ENCODE assay signal across 25 cellular contexts in the genomic region with DNA sequence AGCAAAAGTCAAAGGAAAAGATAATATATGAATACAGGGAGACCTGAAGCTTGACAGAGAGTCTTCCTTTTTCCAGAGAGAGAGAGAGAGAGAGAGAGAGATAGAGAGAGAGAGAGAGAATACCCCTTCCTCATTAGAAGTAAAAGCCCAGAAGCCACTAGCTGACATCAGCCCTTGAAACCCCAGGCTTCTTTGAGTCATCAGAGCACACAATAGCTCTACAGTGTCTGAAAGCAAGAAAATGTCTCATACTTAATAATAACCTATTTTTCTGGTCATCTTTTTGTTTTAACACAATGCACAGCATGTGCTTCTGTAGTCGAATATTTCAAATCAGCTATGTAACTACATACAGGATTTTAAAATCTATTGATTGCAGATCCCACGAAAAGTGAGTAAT.
"Had no signal": no experiment of that assay in that cellular context is flagged by ENCODE, and none has a peak within 500 bp of the region (broad histone marks: within the 10 kb centered on the region; RNA-seq: fewer than 3 reads in every experiment).

No MANE protein-coding gene starts in this region.

- H3K27me3 ChIP-seq: body of pancreas, gastrocnemius medialis, right lobe of liver, stomach, vagina had no signal

- H3K9me3 ChIP-seq: gastrocnemius medialis, right lobe of liver, vagina had no signal

- H3K4me3 Mint-ChIP-seq: activated B cell treated with CpG ODN at 0.5 μM for 24 hours; activated CD4-positive, alpha-beta T cell treated with anti-CD3 and anti-CD28 coated beads for 36 hours; activated naive CD8-positive, alpha-beta T cell; activated T-cell treated with anti-CD3 and anti-CD28 coated beads, Interleukin-2, amount 50 U/mL, for 4 hours; memory B cell; nephron; stimulated activated memory B cell treated with anti-CD40 and anti-IgM and Interleukin-4, amounts not matched to agents 10 μg/mL and 1 μg/mL and 100 μg/mL, for 72 hours had no signal

- H3K27me3 Mint-ChIP-seq: activated B cell treated with CpG ODN at 0.5 μM for 24 hours; activated CD4-positive, alpha-beta T cell treated with anti-CD3 and anti-CD28 coated beads for 36 hours; activated naive CD8-positive, alpha-beta T cell; memory B cell; stimulated activated memory B cell treated with anti-CD40 and anti-IgM and Interleukin-4, amounts not matched to agents 10 μg/mL and 1 μg/mL and 100 μg/mL, for 72 hours had no signal

- ATAC-seq: activated CD4-positive, alpha-beta T cell treated with anti-CD3 and anti-CD28 coated beads for 36 hours; activated T-cell treated with anti-CD3 and anti-CD28 coated beads, Interleukin-2, amount 50 U/mL, for 4 hours; body of pancreas; gastrocnemius medialis; left ventricle myocardium superior; right lobe of liver; stimulated activated memory B cell treated with anti-CD40 and anti-IgM and Interleukin-4, amounts not matched to agents 10 μg/mL and 1 μg/mL and 100 μg/mL, for 72 hours had no signal

- H3K4me1 Mint-ChIP-seq: activated B cell treated with CpG ODN at 0.5 μM for 24 hours; activated CD4-positive, alpha-beta T cell treated with anti-CD3 and anti-CD28 coated beads for 36 hours; memory B cell; nephron; stimulated activated memory B cell treated with anti-CD40 and anti-IgM and Interleukin-4, amounts not matched to agents 10 μg/mL and 1 μg/mL and 100 μg/mL, for 72 hours had no signal

- H3K27ac Mint-ChIP-seq: activated B cell treated with CpG ODN at 0.5 μM for 24 hours; activated CD4-positive, alpha-beta T cell treated with anti-CD3 and anti-CD28 coated beads for 36 hours; activated naive CD8-positive, alpha-beta T cell; activated T-helper 2 cell treated with anti-CD3 and anti-CD28 coated beads, Interferon-gamma antibody, Interleukin-2, Interleukin-4, amounts not matched to agents 10 μg/mL and 5 μg/mL and 100 μg/mL, durations not matched to agents 14 hours and 24 hours and 36 hours; memory B cell; nephron; stimulated activated memory B cell treated with anti-CD40 and anti-IgM and Interleukin-4, amounts not matched to agents 10 μg/mL and 1 μg/mL and 100 μg/mL, for 72 hours had no signal

- DNase-seq: activated B cell treated with CpG ODN at 0.5 μM for 24 hours; activated CD4-positive, alpha-beta T cell treated with anti-CD3 and anti-CD28 coated beads for 36 hours; activated CD4-positive, alpha-beta T cell treated with anti-CD3 and anti-CD28 coated beads, Interleukin-2, amount 50 U/mL, for 4 hours; activated CD8-positive, alpha-beta memory T cell treated with anti-CD3 and anti-CD28 coated beads, Interleukin-2, amount 50 U/mL, for 48 hours; activated naive CD4-positive, alpha-beta T cell; activated T-cell treated with anti-CD3 and anti-CD28 coated beads, Interleukin-2, amount 50 U/mL, for 4 hours; body of pancreas; caudate nucleus; dermis blood vessel endothelial cell; effector CD8-positive, alpha-beta T cell; gastrocnemius medialis; hippocampal formation; left ventricle myocardium superior; right lobe of liver; stimulated activated CD4-positive, alpha-beta T cell treated with anti-CD3 and anti-CD28 coated beads, Interleukin-2, amount 100 ng/mL, for 24 hours; stomach; T-helper 9 cell; trophoblast cell had no signal

- H3K4me3 ChIP-seq: body of pancreas, gastrocnemius medialis, right lobe of liver, skin epidermis, stomach, vagina had no signal

- H3K27ac ChIP-seq: body of pancreas, gastrocnemius medialis, right lobe of liver, skin epidermis, stomach, vagina had no signal

- H3K4me1 ChIP-seq: body of pancreas, gastrocnemius medialis, right lobe of liver, stomach, vagina had no signal

- H3K36me3 ChIP-seq: gastrocnemius medialis, right lobe of liver, stomach, vagina had no signal
